ENCODE assay signal across 2 cellular contexts in genomic region chr6:146359123-146359522, GRCh38.
TF ChIP-seq lines count a peak whose summit lies in the region.

No MANE protein-coding gene starts in this region.

TF ChIP-seq in K562, 482 proteins besides CTCF, POLR2A, EP300 and RAD21 (continued from another document and continues in another):
- TF ChIP-seq ATF3 (IDR thresholded peaks at IDR 0.05) (peak; percentile 68; the same call in 1 of the 2 replicates), ATF3 (CRISPR knock-in tag; conservative IDR thresholded peaks at IDR 0.05) (no peak), BRD9 (IDR thresholded peaks at IDR 0.05; ENCODE audit: low read depth, partially characterized antibody) (no peak), DACH1 (IDR thresholded peaks at IDR 0.05; ENCODE audit: partially characterized antibody) (no peak), NFIX (CRISPR knock-in tag; IDR thresholded peaks at IDR 0.05; ENCODE audit: low read depth) (no peak), HNRNPUL1 (IDR thresholded peaks at IDR 0.05; ENCODE audit: low read length) (no peak), ZSCAN32 (CRISPR knock-in tag; IDR thresholded peaks at IDR 0.05) (peak; percentile 87), TAL1 (IDR thresholded peaks at IDR 0.05) (peak; percentile 41; the same call in 1 of the 2 replicates), CC2D1A (IDR thresholded peaks at IDR 0.05) (no peak), HES1 (IDR thresholded peaks at IDR 0.05; ENCODE audit: low read depth) (no peak)
- TF ChIP-seq, protein P1, sequence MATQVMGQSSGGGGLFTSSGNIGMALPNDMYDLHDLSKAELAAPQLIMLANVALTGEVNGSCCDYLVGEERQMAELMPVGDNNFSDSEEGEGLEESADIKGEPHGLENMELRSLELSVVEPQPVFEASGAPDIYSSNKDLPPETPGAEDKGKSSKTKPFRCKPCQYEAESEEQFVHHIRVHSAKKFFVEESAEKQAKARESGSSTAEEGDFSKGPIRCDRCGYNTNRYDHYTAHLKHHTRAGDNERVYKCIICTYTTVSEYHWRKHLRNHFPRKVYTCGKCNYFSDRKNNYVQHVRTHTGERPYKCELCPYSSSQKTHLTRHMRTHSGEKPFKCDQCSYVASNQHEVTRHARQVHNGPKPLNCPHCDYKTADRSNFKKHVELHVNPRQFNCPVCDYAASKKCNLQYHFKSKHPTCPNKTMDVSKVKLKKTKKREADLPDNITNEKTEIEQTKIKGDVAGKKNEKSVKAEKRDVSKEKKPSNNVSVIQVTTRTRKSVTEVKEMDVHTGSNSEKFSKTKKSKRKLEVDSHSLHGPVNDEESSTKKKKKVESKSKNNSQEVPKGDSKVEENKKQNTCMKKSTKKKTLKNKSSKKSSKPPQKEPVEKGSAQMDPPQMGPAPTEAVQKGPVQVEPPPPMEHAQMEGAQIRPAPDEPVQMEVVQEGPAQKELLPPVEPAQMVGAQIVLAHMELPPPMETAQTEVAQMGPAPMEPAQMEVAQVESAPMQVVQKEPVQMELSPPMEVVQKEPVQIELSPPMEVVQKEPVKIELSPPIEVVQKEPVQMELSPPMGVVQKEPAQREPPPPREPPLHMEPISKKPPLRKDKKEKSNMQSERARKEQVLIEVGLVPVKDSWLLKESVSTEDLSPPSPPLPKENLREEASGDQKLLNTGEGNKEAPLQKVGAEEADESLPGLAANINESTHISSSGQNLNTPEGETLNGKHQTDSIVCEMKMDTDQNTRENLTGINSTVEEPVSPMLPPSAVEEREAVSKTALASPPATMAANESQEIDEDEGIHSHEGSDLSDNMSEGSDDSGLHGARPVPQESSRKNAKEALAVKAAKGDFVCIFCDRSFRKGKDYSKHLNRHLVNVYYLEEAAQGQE (CRISPR knock-in tag; IDR thresholded peaks at IDR 0.05; ENCODE audit: low read depth), result no peak
- TF ChIP-seq, protein P2, sequence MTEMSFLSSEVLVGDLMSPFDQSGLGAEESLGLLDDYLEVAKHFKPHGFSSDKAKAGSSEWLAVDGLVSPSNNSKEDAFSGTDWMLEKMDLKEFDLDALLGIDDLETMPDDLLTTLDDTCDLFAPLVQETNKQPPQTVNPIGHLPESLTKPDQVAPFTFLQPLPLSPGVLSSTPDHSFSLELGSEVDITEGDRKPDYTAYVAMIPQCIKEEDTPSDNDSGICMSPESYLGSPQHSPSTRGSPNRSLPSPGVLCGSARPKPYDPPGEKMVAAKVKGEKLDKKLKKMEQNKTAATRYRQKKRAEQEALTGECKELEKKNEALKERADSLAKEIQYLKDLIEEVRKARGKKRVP (CRISPR knock-in tag; IDR thresholded peaks at IDR 0.05), result peak; percentile 93
- TF ChIP-seq, protein P3, sequence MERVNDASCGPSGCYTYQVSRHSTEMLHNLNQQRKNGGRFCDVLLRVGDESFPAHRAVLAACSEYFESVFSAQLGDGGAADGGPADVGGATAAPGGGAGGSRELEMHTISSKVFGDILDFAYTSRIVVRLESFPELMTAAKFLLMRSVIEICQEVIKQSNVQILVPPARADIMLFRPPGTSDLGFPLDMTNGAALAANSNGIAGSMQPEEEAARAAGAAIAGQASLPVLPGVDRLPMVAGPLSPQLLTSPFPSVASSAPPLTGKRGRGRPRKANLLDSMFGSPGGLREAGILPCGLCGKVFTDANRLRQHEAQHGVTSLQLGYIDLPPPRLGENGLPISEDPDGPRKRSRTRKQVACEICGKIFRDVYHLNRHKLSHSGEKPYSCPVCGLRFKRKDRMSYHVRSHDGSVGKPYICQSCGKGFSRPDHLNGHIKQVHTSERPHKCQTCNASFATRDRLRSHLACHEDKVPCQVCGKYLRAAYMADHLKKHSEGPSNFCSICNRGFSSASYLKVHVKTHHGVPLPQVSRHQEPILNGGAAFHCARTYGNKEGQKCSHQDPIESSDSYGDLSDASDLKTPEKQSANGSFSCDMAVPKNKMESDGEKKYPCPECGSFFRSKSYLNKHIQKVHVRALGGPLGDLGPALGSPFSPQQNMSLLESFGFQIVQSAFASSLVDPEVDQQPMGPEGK (CRISPR knock-in tag; IDR thresholded peaks at IDR 0.05; ENCODE audit: borderline replicate concordance), result no peak
- TF ChIP-seq, protein P4, sequence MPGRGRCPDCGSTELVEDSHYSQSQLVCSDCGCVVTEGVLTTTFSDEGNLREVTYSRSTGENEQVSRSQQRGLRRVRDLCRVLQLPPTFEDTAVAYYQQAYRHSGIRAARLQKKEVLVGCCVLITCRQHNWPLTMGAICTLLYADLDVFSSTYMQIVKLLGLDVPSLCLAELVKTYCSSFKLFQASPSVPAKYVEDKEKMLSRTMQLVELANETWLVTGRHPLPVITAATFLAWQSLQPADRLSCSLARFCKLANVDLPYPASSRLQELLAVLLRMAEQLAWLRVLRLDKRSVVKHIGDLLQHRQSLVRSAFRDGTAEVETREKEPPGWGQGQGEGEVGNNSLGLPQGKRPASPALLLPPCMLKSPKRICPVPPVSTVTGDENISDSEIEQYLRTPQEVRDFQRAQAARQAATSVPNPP (IDR thresholded peaks at IDR 0.05; ENCODE audit: borderline replicate concordance, insufficient read depth, insufficient read length), result no peak
- TF ChIP-seq, protein P5, sequence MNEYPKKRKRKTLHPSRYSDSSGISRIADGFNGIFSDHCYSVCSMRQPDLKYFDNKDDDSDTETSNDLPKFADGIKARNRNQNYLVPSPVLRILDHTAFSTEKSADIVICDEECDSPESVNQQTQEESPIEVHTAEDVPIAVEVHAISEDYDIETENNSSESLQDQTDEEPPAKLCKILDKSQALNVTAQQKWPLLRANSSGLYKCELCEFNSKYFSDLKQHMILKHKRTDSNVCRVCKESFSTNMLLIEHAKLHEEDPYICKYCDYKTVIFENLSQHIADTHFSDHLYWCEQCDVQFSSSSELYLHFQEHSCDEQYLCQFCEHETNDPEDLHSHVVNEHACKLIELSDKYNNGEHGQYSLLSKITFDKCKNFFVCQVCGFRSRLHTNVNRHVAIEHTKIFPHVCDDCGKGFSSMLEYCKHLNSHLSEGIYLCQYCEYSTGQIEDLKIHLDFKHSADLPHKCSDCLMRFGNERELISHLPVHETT (CRISPR knock-in tag; conservative IDR thresholded peaks at IDR 0.05 in 1 of 2, IDR thresholded peaks at IDR 0.05 in 1 of 2), result no peak

TF ChIP-seq in WTC11, 78 proteins besides CTCF, POLR2A, EP300 and RAD21 (continued from another document):
- TF ChIP-seq, protein P6, sequence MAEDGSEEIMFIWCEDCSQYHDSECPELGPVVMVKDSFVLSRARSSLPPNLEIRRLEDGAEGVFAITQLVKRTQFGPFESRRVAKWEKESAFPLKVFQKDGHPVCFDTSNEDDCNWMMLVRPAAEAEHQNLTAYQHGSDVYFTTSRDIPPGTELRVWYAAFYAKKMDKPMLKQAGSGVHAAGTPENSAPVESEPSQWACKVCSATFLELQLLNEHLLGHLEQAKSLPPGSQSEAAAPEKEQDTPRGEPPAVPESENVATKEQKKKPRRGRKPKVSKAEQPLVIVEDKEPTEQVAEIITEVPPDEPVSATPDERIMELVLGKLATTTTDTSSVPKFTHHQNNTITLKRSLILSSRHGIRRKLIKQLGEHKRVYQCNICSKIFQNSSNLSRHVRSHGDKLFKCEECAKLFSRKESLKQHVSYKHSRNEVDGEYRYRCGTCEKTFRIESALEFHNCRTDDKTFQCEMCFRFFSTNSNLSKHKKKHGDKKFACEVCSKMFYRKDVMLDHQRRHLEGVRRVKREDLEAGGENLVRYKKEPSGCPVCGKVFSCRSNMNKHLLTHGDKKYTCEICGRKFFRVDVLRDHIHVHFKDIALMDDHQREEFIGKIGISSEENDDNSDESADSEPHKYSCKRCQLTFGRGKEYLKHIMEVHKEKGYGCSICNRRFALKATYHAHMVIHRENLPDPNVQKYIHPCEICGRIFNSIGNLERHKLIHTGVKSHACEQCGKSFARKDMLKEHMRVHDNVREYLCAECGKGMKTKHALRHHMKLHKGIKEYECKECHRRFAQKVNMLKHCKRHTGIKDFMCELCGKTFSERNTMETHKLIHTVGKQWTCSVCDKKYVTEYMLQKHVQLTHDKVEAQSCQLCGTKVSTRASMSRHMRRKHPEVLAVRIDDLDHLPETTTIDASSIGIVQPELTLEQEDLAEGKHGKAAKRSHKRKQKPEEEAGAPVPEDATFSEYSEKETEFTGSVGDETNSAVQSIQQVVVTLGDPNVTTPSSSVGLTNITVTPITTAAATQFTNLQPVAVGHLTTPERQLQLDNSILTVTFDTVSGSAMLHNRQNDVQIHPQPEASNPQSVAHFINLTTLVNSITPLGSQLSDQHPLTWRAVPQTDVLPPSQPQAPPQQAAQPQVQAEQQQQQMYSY (CRISPR knock-in tag; IDR thresholded peaks at IDR 0.05), result no peak
- TF ChIP-seq NR3C1 (CRISPR knock-in tag; conservative IDR thresholded peaks at IDR 0.05; ENCODE audit: low read depth), result no peak
- TF ChIP-seq, protein P7, sequence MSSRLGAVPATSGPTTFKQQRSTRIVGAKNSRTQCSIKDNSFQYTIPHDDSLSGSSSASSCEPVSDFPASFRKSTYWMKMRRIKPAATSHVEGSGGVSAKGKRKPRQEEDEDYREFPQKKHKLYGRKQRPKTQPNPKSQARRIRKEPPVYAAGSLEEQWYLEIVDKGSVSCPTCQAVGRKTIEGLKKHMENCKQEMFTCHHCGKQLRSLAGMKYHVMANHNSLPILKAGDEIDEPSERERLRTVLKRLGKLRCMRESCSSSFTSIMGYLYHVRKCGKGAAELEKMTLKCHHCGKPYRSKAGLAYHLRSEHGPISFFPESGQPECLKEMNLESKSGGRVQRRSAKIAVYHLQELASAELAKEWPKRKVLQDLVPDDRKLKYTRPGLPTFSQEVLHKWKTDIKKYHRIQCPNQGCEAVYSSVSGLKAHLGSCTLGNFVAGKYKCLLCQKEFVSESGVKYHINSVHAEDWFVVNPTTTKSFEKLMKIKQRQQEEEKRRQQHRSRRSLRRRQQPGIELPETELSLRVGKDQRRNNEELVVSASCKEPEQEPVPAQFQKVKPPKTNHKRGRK (CRISPR knock-in tag; IDR thresholded peaks at IDR 0.05; ENCODE audit: borderline replicate concordance), result no peak
- TF ChIP-seq RELA (CRISPR knock-in tag; IDR thresholded peaks at IDR 0.05; ENCODE audit: borderline replicate concordance), result no peak
TF ChIP-seq in WTC11: peak in this region for 0.
